Comparison of ENCODE assay signal across 10 cellular contexts in genomic region chrX:70132244-70132643, GRCh38. TPM values are rescaled to one million over a fixed set of nuclear protein-coding genes. Genes with fewer than 3 reads are reported as not detected.
DNase-seq lines count a peak whose midpoint lies in the region; ATAC-seq and TF ChIP-seq lines count a peak whose summit lies in the region.
"Had no signal": no experiment of that assay in that cellular context is flagged by ENCODE, and none has a peak within 500 bp of the region (broad histone marks: within the 10 kb centered on the region; RNA-seq: fewer than 3 reads in every experiment).

No MANE protein-coding gene starts in this region.

- no peaks in the 10 kb centered on the region for H3K9me3 Mint-ChIP-seq in activated T-cell treated with anti-CD3 and anti-CD28 coated beads, Interleukin-2, amount 50 U/mL, for 4 hours

- no peak overlapping the region for H3K4me3 ChIP-seq in epithelial cell of esophagus (ENCODE audit: low read length)

- H3K27me3 Mint-ChIP-seq in activated T-cell treated with anti-CD3 and anti-CD28 coated beads, Interleukin-2, amount 50 U/mL, for 4 hours (ENCODE audit: low read depth), result no peaks in the 10 kb centered on the region

- peaks cover 27% of the 10 kb centered on the region for H3K4me1 Mint-ChIP-seq in activated T-cell treated with anti-CD3 and anti-CD28 coated beads, Interleukin-2, amount 50 U/mL, for 4 hours (ENCODE audit: low read depth)

- in situ Hi-C loops in GM13976 (cut with MboI; ENCODE audit: low sequenced_read_pairs, unreplicated experiment), result no loop called here

- TF ChIP-seq CTCF in epithelial cell of esophagus (IDR thresholded peaks at IDR 0.05; ENCODE audit: insufficient read depth, low read depth, low read length, missing control alignments) (peak; percentile 17), GM13976 (IDR thresholded peaks at IDR 0.05; ENCODE audit: borderline replicate concordance, control extremely low read depth, extremely low read depth, insufficient read depth, missing control alignments) (no peak)

- ATAC-seq in activated T-cell treated with anti-CD3 and anti-CD28 coated beads, Interleukin-2, amount 50 U/mL, for 4 hours, result no peak
- ATAC-seq in HG02763 (IDR thresholded peaks at IDR 0.05; ENCODE audit: unreplicated experiment), result no peak

- DNase-seq in AML-193 (lab: John Stamatoyannopoulos, UW), result peak; percentile 26 to 32
- peak; percentile 19 for DNase-seq in ELR (ENCODE audit: low read depth)
- DNase-seq in OCI-M2 (lab: John Stamatoyannopoulos, UW; ENCODE audit: unreplicated experiment), result peak; percentile 16
- DNase-seq in epithelial cell of esophagus (ENCODE audit: low read depth), result peak; percentile 32
- no peak for DNase-seq in activated T-cell treated with anti-CD3 and anti-CD28 coated beads, Interleukin-2, amount 50 U/mL, for 4 hours
- DNase-seq in GM13976 (ENCODE audit: low spot score), result no peak
- no peak for DNase-seq in activated effector memory CD4-positive, alpha-beta T cell treated with Interleukin-2 at 50 U/mL for 16 hours
- DNase-seq: Right ventricle myocardium superior had no signal

- no peak overlapping the region for H3K4me3 Mint-ChIP-seq in activated T-cell treated with anti-CD3 and anti-CD28 coated beads, Interleukin-2, amount 50 U/mL, for 4 hours

- peaks cover 8% of the 10 kb centered on the region for H3K36me3 Mint-ChIP-seq in activated T-cell treated with anti-CD3 and anti-CD28 coated beads, Interleukin-2, amount 50 U/mL, for 4 hours (ENCODE audit: insufficient read depth)

RNA-seq across cellular contexts. Expression of gene IGBP1, which starts 1.0 kb away (rescaled TPM):
- total RNA-seq in activated T-cell treated with anti-CD3 and anti-CD28 coated beads, Interleukin-2, amount 50 U/mL, for 4 hours, result 10 to 100 TPM; 26.2 to 28.5 (median 26.6) TPM

RNA-seq across cellular contexts. Expression of gene DGAT2L6, which starts 45.0 kb away (rescaled TPM):
- not detected for total RNA-seq in activated T-cell treated with anti-CD3 and anti-CD28 coated beads, Interleukin-2, amount 50 U/mL, for 4 hours
- total RNA-seq: mucosa of gallbladder, Right ventricle myocardium superior had no signal

Comparison
In these comparisons a context has a peak if more than half of its experiments do, and no peak if none do; other contexts are left out.
1. DNase-seq: peak in AML-193 (2 of 2), ELR (single experiment), OCI-M2 (single experiment) and epithelial cell of esophagus (single experiment); none in activated T-cell treated with anti-CD3 and anti-CD28 coated beads, Interleukin-2, amount 50 U/mL, for 4 hours (single experiment), GM13976 (single experiment) and activated effector memory CD4-positive, alpha-beta T cell treated with Interleukin-2 at 50 U/mL for 16 hours (single experiment).